Comparison of ENCODE assay signal across 8 cellular contexts in the genomic region with DNA sequence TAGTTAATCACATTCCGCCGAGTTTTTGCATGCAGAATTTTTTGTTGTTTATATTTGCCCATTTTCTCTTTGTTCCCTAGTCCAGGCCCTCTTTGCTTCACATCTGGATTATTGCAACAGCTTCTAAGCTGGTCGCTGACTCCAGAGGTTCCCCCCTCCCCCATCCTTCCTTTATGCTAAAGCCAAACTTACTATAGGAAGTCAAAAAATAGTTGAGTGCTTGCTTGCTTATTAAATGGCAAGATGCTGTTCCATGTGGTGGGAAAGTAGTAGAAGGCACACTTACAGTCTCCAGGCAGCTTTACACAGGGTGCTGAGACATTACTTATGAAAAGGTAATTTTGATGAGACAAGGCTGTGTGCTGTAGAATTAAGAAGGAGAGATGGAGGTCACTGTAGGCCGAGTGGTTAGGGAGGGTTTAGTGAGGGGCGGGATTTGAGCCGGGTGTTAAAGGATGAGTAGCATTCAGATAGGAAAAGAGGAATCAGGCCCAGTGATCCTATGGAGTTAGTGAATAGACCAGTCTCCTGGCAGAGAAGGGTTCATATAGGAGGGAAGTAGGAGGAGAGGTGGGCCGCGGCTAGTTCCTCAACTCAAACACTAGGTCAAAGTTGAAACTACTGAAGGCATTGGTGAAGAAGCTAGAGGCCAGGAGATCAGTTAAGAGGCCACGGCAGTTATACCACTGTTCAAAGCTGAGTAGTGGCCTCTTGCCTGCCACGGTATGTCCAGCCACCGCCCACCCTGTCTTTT. TPM values are rescaled to one million over a fixed set of nuclear protein-coding genes. Genes with fewer than 3 reads are reported as not detected.
DNase-seq lines count a peak whose midpoint lies in the region; ATAC-seq and TF ChIP-seq lines count a peak whose summit lies in the region.

No MANE protein-coding gene starts in this region.

- peak overlapping the region; percentile 17 for H3K27ac ChIP-seq in CD8-positive, alpha-beta T cell (ENCODE audit: low read depth, low read length)
- H3K27ac ChIP-seq in mucosa of rectum (ENCODE audit: low read depth in 2 of 2, low read length in 2 of 2) = peak overlapping the region; percentile 34 to 84

- peak overlapping the region; percentile 83 to 84 for H3K9ac ChIP-seq in mucosa of rectum (ENCODE audit: low read depth in 1 of 2, low read length in 2 of 2)

- ATAC-seq in CD8-positive, alpha-beta T cell = no peak
- ATAC-seq in HG03045 (IDR thresholded peaks at IDR 0.05; ENCODE audit: unreplicated experiment) (no peak), GM21390 (IDR thresholded peaks at IDR 0.05; ENCODE audit: unreplicated experiment) (no peak)

- no peaks in the 10 kb centered on the region for H3K27me3 ChIP-seq in CD8-positive, alpha-beta T cell (ENCODE audit: insufficient read depth, low read length)
- H3K27me3 ChIP-seq in mucosa of rectum (ENCODE audit: control insufficient read depth in 2 of 2, insufficient read depth in 2 of 2, low read length in 2 of 2) = peaks cover 0 to 3% of the 10 kb centered on the region in 2 donors

- DNase-seq in CD8-positive, alpha-beta T cell = no peak
- peak; percentile 80 for DNase-seq in NB4 (ENCODE audit: low read depth)
- DNase-seq in chondrocyte (ENCODE audit: low spot score) = no peak
- DNase-seq in NCI-H510A (lab: John Stamatoyannopoulos, UW) = no peak
- DNase-seq in activated CD4-positive, alpha-beta T cell treated with anti-CD3 and anti-CD28 coated beads for 48 hours = no peak

- H3K27ac Mint-ChIP-seq in CD8-positive, alpha-beta T cell = peak overlapping the region; percentile 85
- peak overlapping the region; percentile 83 for H3K27ac Mint-ChIP-seq in chondrocyte (ENCODE audit: unreplicated experiment)

- POLR2A ChIA-PET in CD8-positive, alpha-beta T cell (lab: Charles Lee) = interaction anchor here (0.6 kb wide), 1 partner anchor 68 kb away, joined by 3 read pairs; no protein-coding TSS in a partner anchor

- H3K4me3 ChIP-seq in CD8-positive, alpha-beta T cell (ENCODE audit: low read depth, low read length) = peak overlapping the region; percentile 56
- H3K4me3 ChIP-seq in NB4 (ENCODE audit: low read depth, low read length) (peak overlapping the region; percentile 75), mucosa of rectum (ENCODE audit: low read length in 2 of 2) (peak overlapping the region; percentile 71 to 88)

- TF ChIP-seq CTCF in CD8-positive, alpha-beta T cell (IDR thresholded peaks at IDR 0.05) = no peak
- TF ChIP-seq CTCF in NB4 (IDR thresholded peaks at IDR 0.05; ENCODE audit: low read depth, low read length) (no peak), chondrocyte (IDR thresholded peaks at IDR 0.05) (no peak)

- H3K4me1 ChIP-seq in CD8-positive, alpha-beta T cell (ENCODE audit: insufficient read depth, low read length) = peaks cover 30% of the 10 kb centered on the region
- H3K4me1 ChIP-seq in mucosa of rectum (ENCODE audit: control insufficient read depth in 2 of 2, insufficient read depth in 2 of 2, low read length in 2 of 2) = peaks cover 21 to 23% of the 10 kb centered on the region in 2 donors

- H3K36me3 Mint-ChIP-seq in CD8-positive, alpha-beta T cell = peaks cover 29% of the 10 kb centered on the region
- H3K36me3 Mint-ChIP-seq in chondrocyte (ENCODE audit: low read depth) = peaks cover 9% of the 10 kb centered on the region

- intact Hi-C loops in CD8-positive, alpha-beta T cell (cut with DNase I, micrococcal nuclease) = loop anchor here in 1 of 2 experiments (2.0 to 5.0 kb wide), 3 partner anchors 53 to 140 kb away; a partner anchor contains a TSS

- CTCF ChIA-PET in CD8-positive, alpha-beta T cell (lab: Charles Lee) = no interaction called here

- no peak for TF ChIP-seq POLR2A in NB4 (IDR thresholded peaks at IDR 0.05; ENCODE audit: extremely low read depth, insufficient read length)

- peak overlapping the region; percentile 85 for H3K4me3 Mint-ChIP-seq in CD8-positive, alpha-beta T cell
- H3K4me3 Mint-ChIP-seq in chondrocyte (ENCODE audit: unreplicated experiment) = peak overlapping the region; percentile 72

- H3K9me3 Mint-ChIP-seq in CD8-positive, alpha-beta T cell = no peaks in the 10 kb centered on the region
- no peaks in the 10 kb centered on the region for H3K9me3 Mint-ChIP-seq in chondrocyte (ENCODE audit: low read depth)

- H3K4me1 Mint-ChIP-seq in CD8-positive, alpha-beta T cell (ENCODE audit: low read depth) = peaks cover 36% of the 10 kb centered on the region
- H3K4me1 Mint-ChIP-seq in chondrocyte (ENCODE audit: low read depth) = peaks cover 37% of the 10 kb centered on the region

- no peaks in the 10 kb centered on the region for H3K27me3 Mint-ChIP-seq in CD8-positive, alpha-beta T cell (ENCODE audit: low read depth)
- no peaks in the 10 kb centered on the region for H3K27me3 Mint-ChIP-seq in chondrocyte (ENCODE audit: low read depth)

- H3K36me3 ChIP-seq in CD8-positive, alpha-beta T cell (ENCODE audit: insufficient read depth, low read length) = no peaks in the 10 kb centered on the region
- H3K36me3 ChIP-seq in mucosa of rectum (ENCODE audit: control insufficient read depth in 2 of 2, insufficient read depth in 2 of 2, low read length in 2 of 2) = peaks cover 8 to 11% of the 10 kb centered on the region in 2 donors

- no peaks in the 10 kb centered on the region for H3K9me3 ChIP-seq in CD8-positive, alpha-beta T cell (ENCODE audit: low read length)
- H3K9me3 ChIP-seq in mucosa of rectum (ENCODE audit: control insufficient read depth in 2 of 2, low read length in 2 of 2) = no peaks in the 10 kb centered on the region

RNA-seq across cellular contexts. Expression of a gene that starts 1.4 kb away (rescaled TPM):
- 1 to 10 TPM; 3.0 to 3.3 TPM for total RNA-seq in CD8-positive, alpha-beta T cell
- 13.3 to 16.2 TPM (median 14.5 TPM) in 3 replicates for total RNA-seq in chondrocyte

RNA-seq across cellular contexts. Expression of a gene that starts 52.7 kb away (rescaled TPM):
- 1 to 10 TPM; 4.9 to 5.4 TPM for total RNA-seq in CD8-positive, alpha-beta T cell
- 6.8 to 9.0 TPM (median 8.1 TPM) in 3 replicates for total RNA-seq in chondrocyte

RNA-seq across cellular contexts. Expression of a gene that starts 57.0 kb away (rescaled TPM):
- total RNA-seq in CD8-positive, alpha-beta T cell = 10 to 100 TPM; 55.7 to 65.0 TPM
- 15.6 to 18.8 TPM (median 17.7 TPM) in 3 replicates for total RNA-seq in chondrocyte
